ENCODE assay signal across 14 cellular contexts in genomic region chr11:1747753-1748466, GRCh38. TPM values are rescaled to one million over a fixed set of nuclear protein-coding genes. Genes with fewer than 3 reads are reported as not detected.
DNase-seq lines count a peak whose midpoint lies in the region; ATAC-seq and TF ChIP-seq lines count a peak whose summit lies in the region.
"Had no signal": no experiment of that assay in that cellular context is flagged by ENCODE, and none has a peak within 500 bp of the region (broad histone marks: within the 10 kb centered on the region; RNA-seq: fewer than 3 reads in every experiment).

No MANE protein-coding gene starts in this region.

- in situ Hi-C loops in astrocyte of the cerebellum (cut with HindIII; ENCODE audit: low sequenced_read_pairs): no loop called here

- no peak for ATAC-seq in sciatic nerve

- TF ChIP-seq CTCF in astrocyte of the cerebellum (IDR thresholded peaks at IDR 0.05; ENCODE audit: low read depth, low read length, missing control alignments): no peak

- H3K4me3 ChIP-seq in astrocyte of the cerebellum (ENCODE audit: low read depth, low read length) (peak overlapping the region; percentile 54), skeletal muscle cell (ENCODE audit: low read depth, low read length) (peak overlapping the region; percentile 71)

- peak; percentile 38 for DNase-seq in GM03348 (ENCODE audit: low spot score)
- no peak for DNase-seq in astrocyte of the cerebellum (ENCODE audit: low read depth)
- DNase-seq in hippocampal formation (lab: John Stamatoyannopoulos, UW): peak; percentile 37 to 43
- no peak for DNase-seq in skeletal muscle cell (ENCODE audit: low read depth)
- DNase-seq in NCI-H748 treated with DMSO at 0.1 percent for 48 hours (lab: John Stamatoyannopoulos, UW): no peak
- no peak for DNase-seq in stimulated activated CD4-positive, alpha-beta T cell treated with anti-CD3 and anti-CD28 coated beads, Interleukin-2, amount 100 ng/mL, for 24 hours
- DNase-seq in sciatic nerve (ENCODE audit: low spot score): no peak
- no peak for DNase-seq in GOT3 (lab: John Stamatoyannopoulos, UW)
- DNase-seq: foreskin melanocyte; NCI-H2107; stimulated activated naive CD4-positive, alpha-beta T cell; T-helper 1 cell had no signal

- intact Hi-C loops in sciatic nerve (cut with DNase I): no loop called here

RNA-seq across cellular contexts. Expression of gene IFITM10, which starts 2.5 kb away (rescaled TPM):
- total RNA-seq in sciatic nerve: 3.4 TPM

RNA-seq across cellular contexts. Expression of gene CTSD, which starts 15.8 kb away (rescaled TPM):
- total RNA-seq in sciatic nerve: 554 TPM

RNA-seq across cellular contexts. Expression of gene KRTAP5-6, which starts 50.9 kb away (rescaled TPM):
- total RNA-seq in sciatic nerve: not detected
- total RNA-seq: activated T-helper 2 cell treated with anti-CD3 and anti-CD28 coated beads, Interferon-gamma antibody, Interleukin-2, Interleukin-4, amounts not matched to agents 10 μg/mL and 5 μg/mL and 100 μg/mL, durations not matched to agents 14 hours and 24 hours and 36 hours; pulmonary artery endothelial cell had no signal

Comparison
In these comparisons a context has a peak if more than half of its experiments do, and no peak if none do; other contexts are left out.
1. DNase-seq: peak in GM03348 (single experiment) and hippocampal formation (2 of 2); none in astrocyte of the cerebellum (single experiment), skeletal muscle cell (single experiment), NCI-H748 treated with DMSO at 0.1 percent for 48 hours (single experiment), stimulated activated CD4-positive, alpha-beta T cell treated with anti-CD3 and anti-CD28 coated beads, Interleukin-2, amount 100 ng/mL, for 24 hours (0 of 2), sciatic nerve (single experiment) and GOT3 (single experiment).